29 cellular contexts compared by ENCODE assay signal in the genomic region with DNA sequence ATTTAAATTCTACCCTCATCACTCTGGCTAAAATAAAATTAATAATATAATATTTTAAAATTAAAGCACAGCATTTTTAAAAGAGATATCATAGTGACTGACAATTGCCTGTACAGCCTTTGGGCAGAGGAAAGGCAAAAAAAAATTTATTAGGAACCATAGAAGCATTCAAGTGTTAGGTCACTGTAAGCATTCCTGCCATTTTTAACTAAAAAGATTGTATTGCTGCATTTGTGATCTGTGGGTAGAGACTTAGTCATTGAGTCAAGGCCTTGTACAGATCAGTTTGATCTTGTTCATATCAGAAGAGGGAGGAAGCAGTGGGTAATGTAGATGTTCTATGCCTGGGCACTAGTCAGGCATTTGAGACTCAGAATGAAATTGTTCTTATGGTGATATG.
"Had no signal": no experiment of that assay in that cellular context is flagged by ENCODE, and none has a peak within 500 bp of the region (broad histone marks: within the 10 kb centered on the region; RNA-seq: fewer than 3 reads in every experiment).

No MANE protein-coding gene starts in this region.

- H3K27me3 Mint-ChIP-seq: activated CD4-positive, alpha-beta memory T cell treated with anti-CD3 and anti-CD28 coated beads, Interleukin-2, amount 10 ng/mL, durations not matched to agents 7 days and 5 days; activated CD4-positive, alpha-beta T cell treated with anti-CD3 and anti-CD28 coated beads, Interleukin-2, amount 10 ng/mL, durations not matched to agents 7 days and 5 days; activated naive CD8-positive, alpha-beta T cell; activated T-cell treated with anti-CD3 and anti-CD28 coated beads, Interleukin-2, amount 50 U/mL, for 24 hours; activated T-helper 17 cell treated with anti-CD3 and anti-CD28 coated beads, Interleukin-2, amount 50 U/mL, for 72 hours; brain; central memory CD8-positive, alpha-beta T cell; dendritic cell treated with granulocyte-macrophage colony-stimulating factor and Interleukin-4, amounts not matched to agents 40 ng/mL and 50 ng/mL, for 4 days had no signal

- H3K9me3 ChIP-seq: adrenal gland, ascending aorta, breast epithelium, gastrocnemius medialis, heart left ventricle had no signal

- H3K27ac ChIP-seq: adrenal gland, ascending aorta, breast epithelium, coronary artery, dorsolateral prefrontal cortex, gastrocnemius medialis, heart left ventricle had no signal

- H3K4me1 ChIP-seq: adrenal gland, ascending aorta, breast epithelium, gastrocnemius medialis, heart left ventricle had no signal

- H3K4me1 Mint-ChIP-seq: activated CD4-positive, alpha-beta memory T cell treated with anti-CD3 and anti-CD28 coated beads, Interleukin-2, amount 10 ng/mL, durations not matched to agents 7 days and 5 days; activated CD4-positive, alpha-beta T cell treated with anti-CD3 and anti-CD28 coated beads, Interleukin-2, amount 10 ng/mL, durations not matched to agents 7 days and 5 days; activated T-helper 17 cell treated with anti-CD3 and anti-CD28 coated beads, Interleukin-2, amount 50 U/mL, for 72 hours; brain; central memory CD8-positive, alpha-beta T cell; endodermal cell had no signal

- H3K36me3 Mint-ChIP-seq: activated naive CD8-positive, alpha-beta T cell had no signal

- ATAC-seq: activated T-helper 17 cell treated with anti-CD3 and anti-CD28 coated beads, Interleukin-2, amount 50 U/mL, for 72 hours; esophagus mucosa; gastrocnemius medialis; heart left ventricle had no signal

- H3K27me3 ChIP-seq: adrenal gland, ascending aorta, breast epithelium, dorsolateral prefrontal cortex, gastrocnemius medialis, heart left ventricle had no signal

- H3K36me3 ChIP-seq: adrenal gland, ascending aorta, breast epithelium, gastrocnemius medialis had no signal

- DNase-seq: activated CD4-positive, alpha-beta memory T cell treated with anti-CD3 and anti-CD28 coated beads, Interleukin-2, amount 10 ng/mL, durations not matched to agents 7 days and 5 days; activated CD4-positive, alpha-beta T cell treated with anti-CD3 and anti-CD28 coated beads for 1 hour; activated CD4-positive, alpha-beta T cell treated with anti-CD3 and anti-CD28 coated beads for 4 hours; activated CD4-positive, alpha-beta T cell treated with anti-CD3 and anti-CD28 coated beads, Interleukin-2, amount 10 ng/mL, durations not matched to agents 7 days and 5 days; activated CD4-positive, alpha-beta T cell treated with anti-CD3 and anti-CD28 coated beads, Interleukin-2, amount 50 U/mL, for 4 hours; activated CD4-positive, CD25-positive, alpha-beta regulatory T cell; activated CD8-positive, alpha-beta memory T cell treated with anti-CD3 and anti-CD28 coated beads, Interleukin-2, amount 50 U/mL, for 48 hours; activated effector memory CD4-positive, alpha-beta T cell treated with Interleukin-2 at 50 U/mL for 16 hours; activated gamma-delta T cell treated with Interleukin-2 at 50 U/mL for 16 hours; activated naive CD4-positive, alpha-beta T cell treated with anti-CD3 and anti-CD28 coated beads, Interleukin-2, amount 50 U/mL, for 16 hours; activated naive CD4-positive, alpha-beta T cell treated with Interleukin-2 at 50 U/mL for 16 hours; activated T-cell treated with anti-CD3 and anti-CD28 coated beads for 4 hours; activated T-cell treated with anti-CD3 and anti-CD28 coated beads, Interleukin-2, amount 50 U/mL, for 24 hours; adrenal gland; dorsolateral prefrontal cortex; effector memory CD4-positive, alpha-beta T cell; endodermal cell; foreskin fibroblast; gastrocnemius medialis; heart left ventricle had no signal

- H3K9me3 Mint-ChIP-seq: activated CD4-positive, alpha-beta memory T cell treated with anti-CD3 and anti-CD28 coated beads, Interleukin-2, amount 10 ng/mL, durations not matched to agents 7 days and 5 days; activated CD4-positive, alpha-beta T cell treated with anti-CD3 and anti-CD28 coated beads, Interleukin-2, amount 10 ng/mL, durations not matched to agents 7 days and 5 days; activated T-cell treated with anti-CD3 and anti-CD28 coated beads, Interleukin-2, amount 50 U/mL, for 24 hours; activated T-helper 17 cell treated with anti-CD3 and anti-CD28 coated beads, Interleukin-2, amount 50 U/mL, for 72 hours; central memory CD8-positive, alpha-beta T cell; endodermal cell had no signal

- H3K4me3 Mint-ChIP-seq: activated CD4-positive, alpha-beta memory T cell treated with anti-CD3 and anti-CD28 coated beads, Interleukin-2, amount 10 ng/mL, durations not matched to agents 7 days and 5 days; activated CD4-positive, alpha-beta T cell treated with anti-CD3 and anti-CD28 coated beads, Interleukin-2, amount 10 ng/mL, durations not matched to agents 7 days and 5 days; activated naive CD8-positive, alpha-beta T cell; activated T-cell treated with anti-CD3 and anti-CD28 coated beads, Interleukin-2, amount 50 U/mL, for 24 hours; activated T-helper 17 cell treated with anti-CD3 and anti-CD28 coated beads, Interleukin-2, amount 50 U/mL, for 72 hours; brain; central memory CD8-positive, alpha-beta T cell; dendritic cell treated with granulocyte-macrophage colony-stimulating factor and Interleukin-4, amounts not matched to agents 40 ng/mL and 50 ng/mL, for 4 days; endodermal cell had no signal

- H3K4me3 ChIP-seq: adrenal gland, ascending aorta, breast epithelium, coronary artery, dorsolateral prefrontal cortex, gastrocnemius medialis, heart left ventricle had no signal

- H3K27ac Mint-ChIP-seq: activated CD4-positive, alpha-beta memory T cell treated with anti-CD3 and anti-CD28 coated beads, Interleukin-2, amount 10 ng/mL, durations not matched to agents 7 days and 5 days; activated CD4-positive, alpha-beta T cell treated with anti-CD3 and anti-CD28 coated beads, Interleukin-2, amount 10 ng/mL, durations not matched to agents 7 days and 5 days; activated naive CD8-positive, alpha-beta T cell; activated T-cell treated with anti-CD3 and anti-CD28 coated beads, Interleukin-2, amount 50 U/mL, for 24 hours; activated T-helper 17 cell treated with anti-CD3 and anti-CD28 coated beads, Interleukin-2, amount 50 U/mL, for 72 hours; brain; dendritic cell treated with granulocyte-macrophage colony-stimulating factor and Interleukin-4, amounts not matched to agents 40 ng/mL and 50 ng/mL, for 4 days; endodermal cell had no signal
